ENCODE assay signal across 9 cellular contexts in the genomic region with DNA sequence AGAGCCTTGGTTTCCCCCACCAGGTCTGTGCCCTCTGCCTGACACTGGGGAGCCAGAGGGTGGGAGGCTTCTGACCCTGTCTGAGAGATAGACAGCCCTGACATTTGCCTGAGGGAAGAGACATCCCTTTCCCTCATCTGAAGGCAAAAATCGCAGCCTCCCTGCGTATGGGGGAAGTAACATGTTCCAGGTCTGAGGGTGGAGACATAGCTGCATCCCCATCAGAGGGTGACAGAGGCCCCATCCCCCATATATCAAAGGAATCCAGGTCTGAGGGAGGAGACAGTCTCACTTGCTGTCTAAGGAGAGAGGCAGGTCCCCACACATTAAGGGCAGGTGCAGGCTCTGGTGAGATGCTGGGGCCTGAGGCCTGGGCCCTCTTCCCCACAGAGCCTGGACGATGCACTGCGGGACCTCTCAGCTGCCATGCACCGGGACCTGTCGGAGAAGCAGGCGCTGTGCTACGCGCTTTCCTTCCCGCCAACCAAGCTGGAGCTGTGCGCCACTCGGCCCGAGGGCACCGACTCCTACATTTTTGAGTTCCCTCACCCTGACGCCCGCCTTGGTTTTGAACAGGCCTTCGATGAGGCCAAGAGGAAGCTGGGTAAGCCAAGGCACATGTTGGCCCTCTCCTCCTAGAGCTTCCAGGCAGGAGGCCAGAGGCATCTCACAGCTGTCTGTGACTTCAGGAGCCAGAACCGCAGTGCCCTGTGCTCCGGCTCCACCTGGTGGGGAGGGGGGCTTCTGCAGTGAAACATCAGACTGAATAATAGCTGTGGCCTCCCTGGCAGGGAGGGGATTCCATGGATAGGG. TPM values are rescaled to one million over a fixed set of nuclear protein-coding genes. Genes with fewer than 3 reads are reported as not detected.
DNase-seq lines count a peak whose midpoint lies in the region; ATAC-seq, FAIRE-seq and TF ChIP-seq lines count a peak whose summit lies in the region.
"Had no signal": no experiment of that assay in that cellular context is flagged by ENCODE, and none has a peak within 500 bp of the region (broad histone marks: within the 10 kb centered on the region; RNA-seq: fewer than 3 reads in every experiment).

No MANE protein-coding gene starts in this region.

- FAIRE-seq in GM12878 (lab: Jason Lieb, UNC), result no peak
- FAIRE-seq: GM18507 had no signal

- H3K4me3 Mint-ChIP-seq in mesothelial cell of epicardium, result no peak overlapping the region

- no peaks in the 10 kb centered on the region for H3K4me1 Mint-ChIP-seq in mesothelial cell of epicardium

- no peaks in the 10 kb centered on the region for H3K79me2 ChIP-seq in GM12878 (ENCODE audit: control insufficient read depth, insufficient read depth, low read length)

- H4K20me1 ChIP-seq in GM12878 (ENCODE audit: control insufficient read depth, insufficient read depth), result no peaks in the 10 kb centered on the region

- BruUV-seq in GM12878 (replicated peaks; lab: Mats Ljungman, UMichigan), result no TSS peak

- no peak overlapping the region for H2AFZ ChIP-seq in GM12878 (ENCODE audit: control insufficient read depth, low read depth, low read length)

- no peaks in the 10 kb centered on the region for H3K27me3 ChIP-seq in heart left ventricle
- H3K27me3 ChIP-seq in NT2/D1 (ENCODE audit: insufficient read depth, insufficient read length), result no peaks in the 10 kb centered on the region
- no peaks in the 10 kb centered on the region for H3K27me3 ChIP-seq in GM12878 (replicated peaks in 1 of 2; ENCODE audit: control insufficient read depth in 2 of 2, insufficient read depth in 2 of 2, low read length in 1 of 2)

- SMC1A ChIA-PET in GM12878 (lab: Charles Lee; ENCODE audit: uncharacterized antibody, unreplicated experiment), result interaction anchor here (1.7 kb wide), 1 partner anchor 9 kb away, joined by 5 read pairs; no protein-coding TSS in a partner anchor

- H3K9me3 Mint-ChIP-seq in mesothelial cell of epicardium, result no peaks in the 10 kb centered on the region

- peak; percentile 42 for TF ChIP-seq RAD21 in GM12878 (IDR thresholded peaks at IDR 0.05; ENCODE audit: insufficient read depth, low read depth, low read length)

- H3K4me1 ChIP-seq in heart left ventricle (peaks cover 0 to 25% (median 6%) of the 10 kb centered on the region in 12 donors), NT2/D1 (ENCODE audit: insufficient read depth, insufficient read length) (peaks cover 9% of the 10 kb centered on the region), GM12878 (ENCODE audit: control insufficient read depth, insufficient read depth, low read length) (no peaks in the 10 kb centered on the region), mucosa of descending colon (ENCODE audit: low read depth) (no peaks in the 10 kb centered on the region)

- ATAC-seq in heart left ventricle (peak; percentile 5 to 23 (median 8)), GM12878 (peak; percentile 60), mucosa of descending colon (peak; percentile 22)

- no peak overlapping the region for H3K27ac Mint-ChIP-seq in mesothelial cell of epicardium

- H3K4me3 ChIP-seq in heart left ventricle (peak overlapping the region in 1 of 12 donors; percentile 15), NT2/D1 (ENCODE audit: insufficient read length, low read depth) (no peak overlapping the region), GM12878 (no peak overlapping the region), mucosa of descending colon (no peak overlapping the region)

- 75 to 83% (median 81%) methylated on average over 12 to 19 of the region's 19 CpGs for WGBS in heart left ventricle, 4 donors
- WGBS in GM12878 (ENCODE audit: insufficient coverage, insufficient replicate concordance, low lambda C conversion rate, missing lambda C conversion rate), result 76% methylated on average over 19 of the region's 19 CpGs

- POLR2A ChIA-PET in GM12878 (lab: Charles Lee), result no interaction called here

- peaks cover 26% of the 10 kb centered on the region for H3K36me3 Mint-ChIP-seq in mesothelial cell of epicardium

- TF ChIP-seq CTCF in heart left ventricle (IDR thresholded peaks at IDR 0.05) (peak in 5 of 12 donors; percentile 6 to 31 (median 19)), GM12878 (IDR thresholded peaks at IDR 0.05 in 2 of 3, conservative IDR thresholded peaks at IDR 0.05 in 1 of 3; ENCODE audit: control insufficient read depth in 2 of 3, extremely low read depth in 1 of 3, insufficient read depth in 1 of 3, low read depth in 3 of 3, low read length in 3 of 3) (peak; percentile 19 to 45 (median 43); a peak in 5 of 6 replicates), mucosa of descending colon (IDR thresholded peaks at IDR 0.05) (no peak), mesothelial cell of epicardium (IDR thresholded peaks at IDR 0.05; ENCODE audit: unreplicated experiment) (no peak)

- DNase-seq in heart left ventricle (no peak), cardiac septum (ENCODE audit: low spot score) (no peak), NT2/D1 (ENCODE audit: low read depth, low spot score) (peak; percentile 35), GM12878 (ENCODE audit: low read depth, low spot score) (no peak), mucosa of descending colon (no peak), NCI-H2107 (lab: John Stamatoyannopoulos, UW) (no peak), mesothelial cell of epicardium (ENCODE audit: low spot score in 2 of 2, unreplicated experiment in 2 of 2) (no peak), T-helper 9 cell (no peak)

- peaks cover 6 to 99% (median 91%) of the 10 kb centered on the region in 9 donors for H3K36me3 ChIP-seq in heart left ventricle
- H3K36me3 ChIP-seq in NT2/D1 (ENCODE audit: insufficient read depth, insufficient read length, low read length), result peaks cover 88% of the 10 kb centered on the region
- peaks cover 0 to 6% of the 10 kb centered on the region in 2 experiments; a peak in 1 of 4 replicates for H3K36me3 ChIP-seq in GM12878 (ENCODE audit: control insufficient read depth in 2 of 2, insufficient read depth in 2 of 2, low read length in 1 of 2)
- H3K36me3 ChIP-seq in mucosa of descending colon (ENCODE audit: low read depth), result no peaks in the 10 kb centered on the region

- H3K27me3 Mint-ChIP-seq in mesothelial cell of epicardium (ENCODE audit: low read depth), result no peaks in the 10 kb centered on the region

- in situ Hi-C loops in GM12878 (cut with MboI), result no loop called here

- peak overlapping the region in 11 of 12 donors; percentile 5 to 61 (median 47) for H3K27ac ChIP-seq in heart left ventricle
- H3K27ac ChIP-seq in GM12878 (ENCODE audit: control insufficient read depth, insufficient read depth), result no peak overlapping the region

- no peak for TF ChIP-seq EP300 in GM12878 (IDR thresholded peaks at IDR 0.05; ENCODE audit: borderline replicate concordance in 1 of 2, control insufficient read depth in 1 of 2, low read depth in 2 of 2, low read length in 2 of 2)

- CTCF ChIA-PET in GM12878 (lab: Yijun Ruan, JAX), result interaction anchor here (1.1 to 15.3 kb wide), 5 partner anchors 9 to 300 kb away, joined by 3 to 400 read pairs (median 5); no protein-coding TSS in a partner anchor

- RAD21 ChIA-PET in GM12878 (lab: Charles Lee; ENCODE audit: unreplicated experiment), result interaction anchor here (0.7 to 1.9 kb wide), 3 partner anchors 9 to 33 kb away, joined by 3 to 7 read pairs (median 5); no protein-coding TSS in a partner anchor

- intact Hi-C loops in heart left ventricle (cut with DNase I) (no loop called here), cardiac septum (cut with DNase I) (no loop called here), GM12878 (cut with micrococcal nuclease; ENCODE audit: unreplicated experiment) (no loop called here), mucosa of descending colon (cut with DNase I, micrococcal nuclease) (no loop called here)

- H3K9ac ChIP-seq in NT2/D1 (ENCODE audit: insufficient read length, low read depth) (peak overlapping the region; percentile 56), GM12878 (ENCODE audit: control insufficient read depth, insufficient read depth, low read length) (no peak overlapping the region)

- H3K4me2 ChIP-seq in GM12878 (ENCODE audit: control insufficient read depth, insufficient read depth), result no peak overlapping the region

- H3K9me3 ChIP-seq in heart left ventricle (no peaks in the 10 kb centered on the region), NT2/D1 (ENCODE audit: insufficient read depth, low read length) (no peaks in the 10 kb centered on the region), GM12878 (replicated peaks; ENCODE audit: control insufficient read depth, insufficient read depth, low read length) (no peaks in the 10 kb centered on the region), mucosa of descending colon (no peaks in the 10 kb centered on the region)

- TF ChIP-seq POLR2A in heart left ventricle (IDR thresholded peaks at IDR 0.05) (no peak), GM12878 (IDR thresholded peaks at IDR 0.05; ENCODE audit: low read depth, low read length) (no peak)

RNA-seq across cellular contexts. Expression of gene RELT, which starts 16.1 kb away (rescaled TPM):
- total RNA-seq in heart left ventricle (10 to 100 TPM in 1 of 9 donors, 1 to 10 TPM in 8; 1.0 to 13.9 (median 2.6) TPM), cardiac septum (3.8 TPM), GM12878 (2014; rRNA removed) (19.8 and 23.4 TPM in 2 replicates), GM12878 (2014; rRNA removed; fragmentation: Illumina TruSeq; extraction: Trizol) (10.4 and 10.5 TPM in 2 replicates), GM12878 (2021) (27.9 and 28.5 TPM in 2 replicates), mucosa of descending colon (1 to 10 TPM; 2.3 to 4.7 (median 4.4) TPM), mesothelial cell of epicardium (5.1 to 5.4 TPM (median 5.3 TPM) in 3 replicates)
- polyA plus RNA-seq in heart left ventricle (1 to 10 TPM; 1.3 to 7.5 TPM), GM12878 (2011; rRNA removed) (7.9 and 13.0 TPM in 2 replicates), GM12878 (2014; fragmentation: Illumina TruSeq; extraction: Trizol) (2.5 and 8.4 TPM in 2 replicates), GM12878 (2014; fragmentation: Nextera tagmentation; extraction: Ambion mirVana) (1 to 10 TPM; 1.2 to 3.0 TPM), GM12878 (2014; rRNA removed) (21.1 and 23.6 TPM in 2 replicates), GM12878 (2016; fragmentation: Nextera tagmentation; extraction: Ambion mirVana) (10 to 100 TPM in 1 of 2 experiments, 1 to 10 TPM in 1; 8.8 to 11.1 TPM)
- total RNA-seq in GM12878 (2013; cell fraction: nucleolus; rRNA removed), result 89.6 and 94.7 TPM in 2 replicates
- polyA plus RNA-seq in GM12878 (2011; ENCODE audit: low read depth), result 5.2 TPM
- 17.2 and 25.3 TPM in 2 replicates for polyA plus RNA-seq in GM12878 (2011; cell fraction: cytosol; rRNA removed)
- 96.7 and 106 TPM in 2 replicates for polyA plus RNA-seq in GM12878 (2011; cell fraction: nucleus; rRNA removed)
- polyA plus RNA-seq in GM12878 (2012), result 16.1 and 16.3 TPM in 2 replicates
- 10.7 and 22.1 TPM in 2 replicates for polyA minus RNA-seq in GM12878 (2011; rRNA and poly(A)+ RNA removed)
- 8.4 and 10.4 TPM in 2 replicates for polyA minus RNA-seq in GM12878 (2011; cell fraction: cytosol; rRNA and poly(A)+ RNA removed)
- polyA minus RNA-seq in GM12878 (2011; cell fraction: nucleus; rRNA and poly(A)+ RNA removed), result 24.1 and 45.4 TPM in 2 replicates

RNA-seq across cellular contexts. Expression of gene ARHGEF17, which starts 52.1 kb away (rescaled TPM):
- total RNA-seq in heart left ventricle, result 10 to 100 TPM; 47.0 to 83.9 (median 56.5) TPM
- 10 to 100 TPM; 27.5 to 60.0 TPM for polyA plus RNA-seq in heart left ventricle
- 82.6 TPM for total RNA-seq in cardiac septum
- 89.0 and 109 TPM in 2 replicates for total RNA-seq in GM12878 (2013; cell fraction: nucleolus; rRNA removed)
- total RNA-seq in GM12878 (2014; rRNA removed), result 1.9 and 3.0 TPM in 2 replicates
- 1.2 and 1.6 TPM in 2 replicates for total RNA-seq in GM12878 (2014; rRNA removed; fragmentation: Illumina TruSeq; extraction: Trizol)
- total RNA-seq in GM12878 (2021), result 3.6 and 5.2 TPM in 2 replicates
- 1.6 TPM for polyA plus RNA-seq in GM12878 (2011; ENCODE audit: low read depth)
- 7.2 and 11.0 TPM in 2 replicates for polyA plus RNA-seq in GM12878 (2011; rRNA removed)
- polyA plus RNA-seq in GM12878 (2011; cell fraction: cytosol; rRNA removed), result 13.6 and 18.5 TPM in 2 replicates
- 111 and 113 TPM in 2 replicates for polyA plus RNA-seq in GM12878 (2011; cell fraction: nucleus; rRNA removed)
- polyA plus RNA-seq in GM12878 (2012), result 5.5 and 5.6 TPM in 2 replicates
- 1.8 and 1.9 TPM in 2 replicates for polyA plus RNA-seq in GM12878 (2014; fragmentation: Illumina TruSeq; extraction: Trizol)
- under 1 TPM; 0.15 to 0.31 TPM for polyA plus RNA-seq in GM12878 (2014; fragmentation: Nextera tagmentation; extraction: Ambion mirVana)
- polyA plus RNA-seq in GM12878 (2014; rRNA removed), result 3.5 and 7.0 TPM in 2 replicates
- polyA plus RNA-seq in GM12878 (2016; fragmentation: Nextera tagmentation; extraction: Ambion mirVana), result under 1 TPM; 0.20 to 0.27 TPM
- 17.6 and 36.7 TPM in 2 replicates for polyA minus RNA-seq in GM12878 (2011; rRNA and poly(A)+ RNA removed)
- polyA minus RNA-seq in GM12878 (2011; cell fraction: cytosol; rRNA and poly(A)+ RNA removed), result 12.2 and 14.6 TPM in 2 replicates
- polyA minus RNA-seq in GM12878 (2011; cell fraction: nucleus; rRNA and poly(A)+ RNA removed), result 33.4 and 53.6 TPM in 2 replicates
- 10 to 100 TPM in 2 of 3 donors, 1 to 10 TPM in 1; 7.6 to 75.8 (median 13.6) TPM for total RNA-seq in mucosa of descending colon
- 136 to 150 TPM (median 140 TPM) in 3 replicates for total RNA-seq in mesothelial cell of epicardium

Comparison
In these comparisons a context has a peak if more than half of its experiments do, and no peak if none do; other contexts are left out.
1. ATAC-seq: peak in every context shown above with its lines; median percentile 60 in GM12878; 22 in mucosa of descending colon; 8 in heart left ventricle.
2. CTCF ChIP-seq: peak in GM12878 (3 of 3); none in mucosa of descending colon (single experiment) and mesothelial cell of epicardium (single experiment).